Comparison of ENCODE assay signal across 23 cellular contexts in the genomic region with DNA sequence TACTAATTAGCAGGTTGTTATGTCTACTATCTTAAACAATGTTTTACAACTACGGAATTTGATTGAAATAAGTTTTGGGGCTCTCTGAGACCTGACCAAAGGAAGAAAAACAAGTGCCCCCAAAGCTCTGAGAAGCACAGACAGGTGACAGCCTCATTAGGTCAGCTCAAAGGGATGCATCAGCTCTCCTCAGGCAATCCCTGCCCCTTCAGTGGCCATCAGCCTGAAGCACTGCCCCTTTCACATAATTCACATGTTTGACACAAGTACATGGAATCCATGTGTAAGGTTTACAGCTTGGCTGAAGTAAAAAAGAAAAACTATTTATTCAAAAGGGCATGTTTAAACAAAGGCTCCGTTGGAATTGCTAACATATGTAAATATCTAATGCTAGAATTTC. TPM values are rescaled to one million over a fixed set of nuclear protein-coding genes. Genes with fewer than 3 reads are reported as not detected.
DNase-seq lines count a peak whose midpoint lies in the region; ATAC-seq and TF ChIP-seq lines count a peak whose summit lies in the region.
"Had no signal": no experiment of that assay in that cellular context is flagged by ENCODE, and none has a peak within 500 bp of the region (broad histone marks: within the 10 kb centered on the region; RNA-seq: fewer than 3 reads in every experiment).

No MANE protein-coding gene starts in this region.

- no peak overlapping the region for H2AFZ ChIP-seq in mesenchymal stem cell (ENCODE audit: low read depth, low read length)
- H2AFZ ChIP-seq: PC-9 had no signal

- WGBS in mesenchymal stem cell, result 100% methylated on average over 1 of the region's 2 CpGs
- WGBS in mesendoderm (ENCODE audit: extremely low coverage, insufficient coverage, low lambda C conversion rate), result no CpG with 5 or more reads among the region's 2 CpGs

- H2AK5ac ChIP-seq in mesenchymal stem cell (ENCODE audit: low read length, severe bottlenecking) (no peak overlapping the region), mesendoderm (ENCODE audit: low read length) (no peak overlapping the region)

- H3K27me3 ChIP-seq in mesenchymal stem cell (ENCODE audit: control insufficient read depth in 1 of 2, insufficient read depth in 1 of 2, low read length in 2 of 2) (no peaks in the 10 kb centered on the region), mesendoderm (ENCODE audit: insufficient read depth, low read length, poor library complexity) (no peaks in the 10 kb centered on the region), left lung (peaks cover 0 to 47% of the 10 kb centered on the region in 2 donors)
- H3K27me3 ChIP-seq: suprapubic skin had no signal

- H3K4me2 ChIP-seq in mesenchymal stem cell (ENCODE audit: low read length, poor library complexity, severe bottlenecking), result no peak overlapping the region
- no peak overlapping the region for H3K4me2 ChIP-seq in mesendoderm (ENCODE audit: low read length)
- H3K4me2 ChIP-seq: PC-9 had no signal

- H4K8ac ChIP-seq in mesenchymal stem cell (ENCODE audit: low read length), result no peak overlapping the region
- H4K8ac ChIP-seq in mesendoderm (ENCODE audit: low read depth, low read length), result no peak overlapping the region

- H3K4me3 ChIP-seq in astrocyte of the spinal cord (ENCODE audit: low read depth, low read length) (no peak overlapping the region), mesenchymal stem cell (ENCODE audit: insufficient read depth in 1 of 2, low read depth in 1 of 2, low read length in 2 of 2) (no peak overlapping the region), mesendoderm (ENCODE audit: low read length) (no peak overlapping the region), left lung (no peak overlapping the region)
- H3K4me3 ChIP-seq: PC-9, prostate gland, suprapubic skin had no signal

- H3K27ac ChIP-seq in mesenchymal stem cell (ENCODE audit: low read length, poor library complexity, severe bottlenecking) (no peak overlapping the region), mesendoderm (ENCODE audit: low read depth, low read length) (no peak overlapping the region), left lung (no peak overlapping the region)
- H3K27ac ChIP-seq: C4-2B, epithelial cell of prostate, PC-9, prostate gland, suprapubic skin, WERI-Rb-1 had no signal

- H2BK15ac ChIP-seq in mesenchymal stem cell (ENCODE audit: low read depth, poor library complexity, severe bottlenecking) (no peak overlapping the region), mesendoderm (replicated peaks; ENCODE audit: low read depth) (no peak overlapping the region)

- no peak overlapping the region for H3K56ac ChIP-seq in mesendoderm (ENCODE audit: low read length)

- in situ Hi-C loops in astrocyte of the spinal cord (cut with HindIII; ENCODE audit: low sequenced_read_pairs), result no loop called here

- peaks cover 5% of the 10 kb centered on the region for H3K9me3 Mint-ChIP-seq in activated CD4-positive, alpha-beta memory T cell treated with anti-CD3 and anti-CD28 coated beads, Interleukin-2, amount 10 ng/mL, durations not matched to agents 7 days and 5 days
- no peaks in the 10 kb centered on the region for H3K9me3 Mint-ChIP-seq in activated CD4-positive, alpha-beta memory T cell treated with anti-CD3 and anti-CD28 coated beads for 36 hours
- peaks cover 0 to 2% (median 0%) of the 10 kb centered on the region in 6 donors for H3K9me3 Mint-ChIP-seq in immature natural killer cell
- H3K9me3 Mint-ChIP-seq: activated T-cell treated with anti-CD3 and anti-CD28 coated beads, Interleukin-2, amount 50 U/mL, for 72 hours; memory B cell; neural crest cell had no signal

- CTCF ChIA-PET in activated CD4-positive, alpha-beta memory T cell treated with anti-CD3 and anti-CD28 coated beads, Interleukin-2, amount 10 ng/mL, durations not matched to agents 7 days and 5 days (lab: Charles Lee), result interaction anchor here (0.7 to 2.8 kb wide), 8 partner anchors 11 to 382 kb away, joined by 3 to 26 read pairs (median 6); partner anchors contain the start of genes MCC and YTHDC2
- CTCF ChIA-PET in activated CD4-positive, alpha-beta memory T cell treated with anti-CD3 and anti-CD28 coated beads for 36 hours (lab: Charles Lee), result interaction anchor here (0.6 to 2.6 kb wide), 9 partner anchors 10 to 822 kb away, joined by 3 to 24 read pairs (median 9); partner anchors contain the start of genes MCC and YTHDC2

- H3K27ac Mint-ChIP-seq in activated CD4-positive, alpha-beta memory T cell treated with anti-CD3 and anti-CD28 coated beads, Interleukin-2, amount 10 ng/mL, durations not matched to agents 7 days and 5 days, result peak overlapping the region; percentile 44
- H3K27ac Mint-ChIP-seq in activated CD4-positive, alpha-beta memory T cell treated with anti-CD3 and anti-CD28 coated beads for 36 hours, result no peak overlapping the region
- H3K27ac Mint-ChIP-seq in immature natural killer cell, result no peak overlapping the region
- H3K27ac Mint-ChIP-seq: activated T-cell treated with anti-CD3 and anti-CD28 coated beads, Interleukin-2, amount 50 U/mL, for 72 hours; memory B cell had no signal

- H3K4me3 Mint-ChIP-seq in activated CD4-positive, alpha-beta memory T cell treated with anti-CD3 and anti-CD28 coated beads, Interleukin-2, amount 10 ng/mL, durations not matched to agents 7 days and 5 days, result peak overlapping the region; percentile 2
- no peak overlapping the region for H3K4me3 Mint-ChIP-seq in activated CD4-positive, alpha-beta memory T cell treated with anti-CD3 and anti-CD28 coated beads for 36 hours
- H3K4me3 Mint-ChIP-seq in immature natural killer cell, result peak overlapping the region in 1 of 5 donors; percentile 22
- H3K4me3 Mint-ChIP-seq: memory B cell, neural crest cell had no signal

- H3K23ac ChIP-seq in mesenchymal stem cell (ENCODE audit: low read length in 2 of 2) (no peak overlapping the region), mesendoderm (ENCODE audit: low read length) (no peak overlapping the region)

- H3K36me3 ChIP-seq in mesenchymal stem cell (ENCODE audit: control insufficient read depth in 1 of 2, insufficient read depth in 2 of 2, low read depth in 1 of 2, low read length in 2 of 2) (no peaks in the 10 kb centered on the region), mesendoderm (ENCODE audit: control insufficient read depth, insufficient read depth, low read length) (no peaks in the 10 kb centered on the region), left lung (no peaks in the 10 kb centered on the region)
- H3K36me3 ChIP-seq: prostate gland, suprapubic skin, WERI-Rb-1 had no signal

- no peak overlapping the region for H4K91ac ChIP-seq in mesenchymal stem cell (ENCODE audit: low read length)

- H3K4me1 ChIP-seq in mesenchymal stem cell (ENCODE audit: control insufficient read depth, insufficient read depth, low read depth, low read length), result no peaks in the 10 kb centered on the region
- H3K4me1 ChIP-seq in mesendoderm (ENCODE audit: control insufficient read depth, low read depth, low read length), result no peaks in the 10 kb centered on the region
- H3K4me1 ChIP-seq in left lung, result peaks cover 3 to 14% of the 10 kb centered on the region in 2 donors
- H3K4me1 ChIP-seq: prostate gland had no signal

- no peak overlapping the region for H3K4ac ChIP-seq in mesenchymal stem cell (ENCODE audit: low read depth in 1 of 2, low read length in 2 of 2)
- no peak overlapping the region for H3K4ac ChIP-seq in mesendoderm (ENCODE audit: low read depth, low read length)

- no peak overlapping the region for H2BK120ac ChIP-seq in mesenchymal stem cell (ENCODE audit: low read depth, low read length)
- no peak overlapping the region for H2BK120ac ChIP-seq in mesendoderm (ENCODE audit: low read depth, low read length)

- H4K5ac ChIP-seq in mesendoderm (ENCODE audit: low read length), result no peak overlapping the region

- ATAC-seq in GM19452 (IDR thresholded peaks at IDR 0.05; ENCODE audit: unreplicated experiment), result peak; percentile 6
- no peak for ATAC-seq in left lung

- H3K79me1 ChIP-seq in mesenchymal stem cell (replicated peaks; ENCODE audit: low read length, poor library complexity, severe bottlenecking), result no peaks in the 10 kb centered on the region
- no peaks in the 10 kb centered on the region for H3K79me1 ChIP-seq in mesendoderm (ENCODE audit: low read length)

- H3K18ac ChIP-seq in mesenchymal stem cell (ENCODE audit: low read depth in 1 of 2, low read length in 2 of 2), result no peak overlapping the region
- no peak overlapping the region for H3K18ac ChIP-seq in mesendoderm (ENCODE audit: low read length)

- peaks cover 3% of the 10 kb centered on the region for H3K36me3 Mint-ChIP-seq in activated CD4-positive, alpha-beta memory T cell treated with anti-CD3 and anti-CD28 coated beads, Interleukin-2, amount 10 ng/mL, durations not matched to agents 7 days and 5 days (ENCODE audit: low read depth)
- H3K36me3 Mint-ChIP-seq in activated CD4-positive, alpha-beta memory T cell treated with anti-CD3 and anti-CD28 coated beads for 36 hours, result no peaks in the 10 kb centered on the region
- H3K36me3 Mint-ChIP-seq in immature natural killer cell, result peaks cover 0 to 3% (median 0%) of the 10 kb centered on the region in 3 donors
- H3K36me3 Mint-ChIP-seq: memory B cell had no signal

- DNase-seq in activated CD4-positive, alpha-beta memory T cell treated with anti-CD3 and anti-CD28 coated beads, Interleukin-2, amount 10 ng/mL, durations not matched to agents 7 days and 5 days, result no peak
- DNase-seq in activated CD4-positive, alpha-beta memory T cell treated with anti-CD3 and anti-CD28 coated beads for 36 hours, result no peak
- peak; percentile 3 for DNase-seq in astrocyte of the spinal cord (ENCODE audit: low read depth, low spot score)
- peak; percentile 11 for DNase-seq in mesenchymal stem cell
- DNase-seq in mesendoderm, result no peak
- no peak for DNase-seq in left lung
- no peak for DNase-seq in immature natural killer cell
- DNase-seq: cortex of kidney, DMS153, NCI-H1048 had no signal

- no peak overlapping the region for H3K14ac ChIP-seq in mesenchymal stem cell (ENCODE audit: low read length in 2 of 2)

- no peaks in the 10 kb centered on the region for H3K79me2 ChIP-seq in mesendoderm (ENCODE audit: control insufficient read depth, insufficient read depth, low read length)

- intact Hi-C loops in activated CD4-positive, alpha-beta memory T cell treated with anti-CD3 and anti-CD28 coated beads for 36 hours (cut with micrococcal nuclease), result loop anchor here (2.0 to 5.0 kb wide), 2 partner anchors 42 to 381 kb away; no protein-coding TSS in a partner anchor
- intact Hi-C loops in left lung (cut with DNase I), result loop anchor here in 1 of 2 donors (10.0 kb wide), 1 partner anchor 126 kb away; no protein-coding TSS in a partner anchor

- TF ChIP-seq CTCF in astrocyte of the spinal cord (IDR thresholded peaks at IDR 0.05; ENCODE audit: low read depth, low read length) (no peak), left lung (IDR thresholded peaks at IDR 0.05) (no peak)

- H3K4me1 Mint-ChIP-seq in activated CD4-positive, alpha-beta memory T cell treated with anti-CD3 and anti-CD28 coated beads, Interleukin-2, amount 10 ng/mL, durations not matched to agents 7 days and 5 days, result peaks cover 46% of the 10 kb centered on the region
- peaks cover 27% of the 10 kb centered on the region for H3K4me1 Mint-ChIP-seq in activated CD4-positive, alpha-beta memory T cell treated with anti-CD3 and anti-CD28 coated beads for 36 hours (ENCODE audit: low read depth)
- peaks cover 21 to 23% of the 10 kb centered on the region in 2 donors for H3K4me1 Mint-ChIP-seq in immature natural killer cell
- H3K4me1 Mint-ChIP-seq: neural crest cell had no signal

- H3K9me3 ChIP-seq in mesenchymal stem cell (ENCODE audit: control insufficient read depth, low read length) (no peaks in the 10 kb centered on the region), left lung (no peaks in the 10 kb centered on the region)
- H3K9me3 ChIP-seq: prostate gland, suprapubic skin had no signal

- H2BK5ac ChIP-seq in mesenchymal stem cell (ENCODE audit: low read depth, low read length, poor library complexity, severe bottlenecking) (no peak overlapping the region), mesendoderm (ENCODE audit: low read length) (no peak overlapping the region)

- no peak overlapping the region for H3K9ac ChIP-seq in mesenchymal stem cell (ENCODE audit: low read length)
- H3K9ac ChIP-seq in mesendoderm (ENCODE audit: low read length), result no peak overlapping the region

- POLR2A ChIA-PET in activated CD4-positive, alpha-beta memory T cell treated with anti-CD3 and anti-CD28 coated beads, Interleukin-2, amount 10 ng/mL, durations not matched to agents 7 days and 5 days (lab: Charles Lee), result no interaction called here
- POLR2A ChIA-PET in activated CD4-positive, alpha-beta memory T cell treated with anti-CD3 and anti-CD28 coated beads for 36 hours (lab: Charles Lee), result no interaction called here

- no peaks in the 10 kb centered on the region for H3K27me3 Mint-ChIP-seq in activated CD4-positive, alpha-beta memory T cell treated with anti-CD3 and anti-CD28 coated beads, Interleukin-2, amount 10 ng/mL, durations not matched to agents 7 days and 5 days
- peaks cover 5% of the 10 kb centered on the region for H3K27me3 Mint-ChIP-seq in activated CD4-positive, alpha-beta memory T cell treated with anti-CD3 and anti-CD28 coated beads for 36 hours
- peaks cover 0 to 9% (median 5%) of the 10 kb centered on the region in 3 donors for H3K27me3 Mint-ChIP-seq in immature natural killer cell (ENCODE audit: low read depth in 3 of 3)

- no peak overlapping the region for H2BK12ac ChIP-seq in mesenchymal stem cell (ENCODE audit: low read length in 2 of 2)

RNA-seq across cellular contexts. Expression of gene TSSK1B, which starts 56.3 kb away (rescaled TPM):
- total RNA-seq in activated CD4-positive, alpha-beta memory T cell treated with anti-CD3 and anti-CD28 coated beads, Interleukin-2, amount 10 ng/mL, durations not matched to agents 7 days and 5 days, result not detected
- total RNA-seq in activated CD4-positive, alpha-beta memory T cell treated with anti-CD3 and anti-CD28 coated beads for 36 hours, result not detected
- not detected for polyA plus RNA-seq in mesenchymal stem cell (2013, experiment 1 of 2)
- polyA plus RNA-seq in mesenchymal stem cell (2013, experiment 2 of 2), result not detected
- polyA plus RNA-seq in mesendoderm (2013, experiment 1 of 2), result not detected
- not detected for polyA plus RNA-seq in mesendoderm (2013, experiment 2 of 2)
- under 1 TPM in 1 of 2 donors, not detected in 1; 0.23 TPM for total RNA-seq in left lung
- not detected for polyA plus RNA-seq in immature natural killer cell
- total RNA-seq: activated T-cell treated with anti-CD3 and anti-CD28 coated beads, Interleukin-2, amount 50 U/mL, for 72 hours; H7; PC-9; T-helper 2 cell treated with Interferon-gamma antibody and Interleukin-4, amounts not matched to agents 100 ng/mL and 5 ng/mL, for 36 hours had no signal
- polyA plus RNA-seq: adipose tissue had no signal

Comparison
In these comparisons a context has a peak if more than half of its experiments do, and no peak if none do; other contexts are left out.
1. DNase-seq: peak in astrocyte of the spinal cord (single experiment) and mesenchymal stem cell (single experiment); none in activated CD4-positive, alpha-beta memory T cell treated with anti-CD3 and anti-CD28 coated beads, Interleukin-2, amount 10 ng/mL, durations not matched to agents 7 days and 5 days (single experiment), activated CD4-positive, alpha-beta memory T cell treated with anti-CD3 and anti-CD28 coated beads for 36 hours (single experiment), mesendoderm (single experiment), left lung (0 of 2) and immature natural killer cell (0 of 3).